ENCODE assay signal across 1 cellular context in the genomic region with DNA sequence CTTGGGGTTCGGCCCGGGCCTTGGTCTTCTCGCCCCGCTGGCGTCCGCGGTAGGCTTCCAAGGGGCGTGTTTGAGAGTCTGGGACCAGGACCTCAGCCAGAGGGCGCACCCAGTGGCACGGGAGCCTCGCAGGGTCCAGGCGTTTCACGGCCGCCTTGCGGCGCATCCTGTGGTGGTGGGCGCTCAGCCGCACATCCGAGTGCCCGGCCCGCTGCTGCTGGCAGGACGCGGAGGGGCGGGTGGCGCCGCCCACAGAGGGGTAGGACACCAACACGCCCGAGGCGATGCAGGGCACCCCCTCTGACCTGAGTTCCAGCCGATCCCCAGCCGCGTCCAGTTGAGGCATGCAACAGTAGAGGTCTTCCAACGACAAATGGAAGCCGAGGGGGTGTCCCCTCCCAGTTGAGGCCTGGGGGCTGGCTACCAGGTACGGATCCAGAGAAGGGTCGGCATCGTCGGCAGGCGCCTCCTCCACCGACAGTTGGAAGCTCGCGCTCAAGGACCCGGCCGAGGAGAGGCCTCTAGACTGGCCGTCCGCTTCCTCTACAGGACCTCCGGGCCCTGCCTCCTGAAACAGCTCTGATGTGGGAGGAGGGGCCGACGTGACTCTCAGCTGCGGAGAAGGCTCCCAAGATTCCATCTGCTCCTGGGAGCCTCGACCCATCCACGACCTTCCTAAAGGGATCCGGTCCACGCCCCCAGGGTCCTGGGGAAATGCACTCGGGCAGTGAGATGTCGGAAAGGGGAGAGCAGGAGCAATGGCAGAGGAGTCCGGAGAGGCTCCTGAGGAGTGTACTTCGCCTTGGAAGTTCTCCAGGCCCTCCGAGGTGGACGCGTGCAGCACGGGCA.
TF ChIP-seq lines count a peak whose summit lies in the region.

No MANE protein-coding gene starts in this region.

TF ChIP-seq in H1, 55 proteins besides CTCF, POLR2A, EP300 and RAD21:
- TF ChIP-seq BCL11A (IDR thresholded peaks at IDR 0.05; ENCODE audit: low read depth in 2 of 2, low read length in 2 of 2): no peak
- TF ChIP-seq EGR1 (IDR thresholded peaks at IDR 0.05; ENCODE audit: borderline replicate concordance, low read depth, low read length): no peak
- TF ChIP-seq NRF1 (IDR thresholded peaks at IDR 0.05; ENCODE audit: low read depth, low read length): no peak
- no peak for TF ChIP-seq SIX5 (IDR thresholded peaks at IDR 0.05; ENCODE audit: low read depth, low read length)
- no peak for TF ChIP-seq POLR2AphosphoS5 (IDR thresholded peaks at IDR 0.05; ENCODE audit: low read depth, low read length)
- TF ChIP-seq, protein P1, sequence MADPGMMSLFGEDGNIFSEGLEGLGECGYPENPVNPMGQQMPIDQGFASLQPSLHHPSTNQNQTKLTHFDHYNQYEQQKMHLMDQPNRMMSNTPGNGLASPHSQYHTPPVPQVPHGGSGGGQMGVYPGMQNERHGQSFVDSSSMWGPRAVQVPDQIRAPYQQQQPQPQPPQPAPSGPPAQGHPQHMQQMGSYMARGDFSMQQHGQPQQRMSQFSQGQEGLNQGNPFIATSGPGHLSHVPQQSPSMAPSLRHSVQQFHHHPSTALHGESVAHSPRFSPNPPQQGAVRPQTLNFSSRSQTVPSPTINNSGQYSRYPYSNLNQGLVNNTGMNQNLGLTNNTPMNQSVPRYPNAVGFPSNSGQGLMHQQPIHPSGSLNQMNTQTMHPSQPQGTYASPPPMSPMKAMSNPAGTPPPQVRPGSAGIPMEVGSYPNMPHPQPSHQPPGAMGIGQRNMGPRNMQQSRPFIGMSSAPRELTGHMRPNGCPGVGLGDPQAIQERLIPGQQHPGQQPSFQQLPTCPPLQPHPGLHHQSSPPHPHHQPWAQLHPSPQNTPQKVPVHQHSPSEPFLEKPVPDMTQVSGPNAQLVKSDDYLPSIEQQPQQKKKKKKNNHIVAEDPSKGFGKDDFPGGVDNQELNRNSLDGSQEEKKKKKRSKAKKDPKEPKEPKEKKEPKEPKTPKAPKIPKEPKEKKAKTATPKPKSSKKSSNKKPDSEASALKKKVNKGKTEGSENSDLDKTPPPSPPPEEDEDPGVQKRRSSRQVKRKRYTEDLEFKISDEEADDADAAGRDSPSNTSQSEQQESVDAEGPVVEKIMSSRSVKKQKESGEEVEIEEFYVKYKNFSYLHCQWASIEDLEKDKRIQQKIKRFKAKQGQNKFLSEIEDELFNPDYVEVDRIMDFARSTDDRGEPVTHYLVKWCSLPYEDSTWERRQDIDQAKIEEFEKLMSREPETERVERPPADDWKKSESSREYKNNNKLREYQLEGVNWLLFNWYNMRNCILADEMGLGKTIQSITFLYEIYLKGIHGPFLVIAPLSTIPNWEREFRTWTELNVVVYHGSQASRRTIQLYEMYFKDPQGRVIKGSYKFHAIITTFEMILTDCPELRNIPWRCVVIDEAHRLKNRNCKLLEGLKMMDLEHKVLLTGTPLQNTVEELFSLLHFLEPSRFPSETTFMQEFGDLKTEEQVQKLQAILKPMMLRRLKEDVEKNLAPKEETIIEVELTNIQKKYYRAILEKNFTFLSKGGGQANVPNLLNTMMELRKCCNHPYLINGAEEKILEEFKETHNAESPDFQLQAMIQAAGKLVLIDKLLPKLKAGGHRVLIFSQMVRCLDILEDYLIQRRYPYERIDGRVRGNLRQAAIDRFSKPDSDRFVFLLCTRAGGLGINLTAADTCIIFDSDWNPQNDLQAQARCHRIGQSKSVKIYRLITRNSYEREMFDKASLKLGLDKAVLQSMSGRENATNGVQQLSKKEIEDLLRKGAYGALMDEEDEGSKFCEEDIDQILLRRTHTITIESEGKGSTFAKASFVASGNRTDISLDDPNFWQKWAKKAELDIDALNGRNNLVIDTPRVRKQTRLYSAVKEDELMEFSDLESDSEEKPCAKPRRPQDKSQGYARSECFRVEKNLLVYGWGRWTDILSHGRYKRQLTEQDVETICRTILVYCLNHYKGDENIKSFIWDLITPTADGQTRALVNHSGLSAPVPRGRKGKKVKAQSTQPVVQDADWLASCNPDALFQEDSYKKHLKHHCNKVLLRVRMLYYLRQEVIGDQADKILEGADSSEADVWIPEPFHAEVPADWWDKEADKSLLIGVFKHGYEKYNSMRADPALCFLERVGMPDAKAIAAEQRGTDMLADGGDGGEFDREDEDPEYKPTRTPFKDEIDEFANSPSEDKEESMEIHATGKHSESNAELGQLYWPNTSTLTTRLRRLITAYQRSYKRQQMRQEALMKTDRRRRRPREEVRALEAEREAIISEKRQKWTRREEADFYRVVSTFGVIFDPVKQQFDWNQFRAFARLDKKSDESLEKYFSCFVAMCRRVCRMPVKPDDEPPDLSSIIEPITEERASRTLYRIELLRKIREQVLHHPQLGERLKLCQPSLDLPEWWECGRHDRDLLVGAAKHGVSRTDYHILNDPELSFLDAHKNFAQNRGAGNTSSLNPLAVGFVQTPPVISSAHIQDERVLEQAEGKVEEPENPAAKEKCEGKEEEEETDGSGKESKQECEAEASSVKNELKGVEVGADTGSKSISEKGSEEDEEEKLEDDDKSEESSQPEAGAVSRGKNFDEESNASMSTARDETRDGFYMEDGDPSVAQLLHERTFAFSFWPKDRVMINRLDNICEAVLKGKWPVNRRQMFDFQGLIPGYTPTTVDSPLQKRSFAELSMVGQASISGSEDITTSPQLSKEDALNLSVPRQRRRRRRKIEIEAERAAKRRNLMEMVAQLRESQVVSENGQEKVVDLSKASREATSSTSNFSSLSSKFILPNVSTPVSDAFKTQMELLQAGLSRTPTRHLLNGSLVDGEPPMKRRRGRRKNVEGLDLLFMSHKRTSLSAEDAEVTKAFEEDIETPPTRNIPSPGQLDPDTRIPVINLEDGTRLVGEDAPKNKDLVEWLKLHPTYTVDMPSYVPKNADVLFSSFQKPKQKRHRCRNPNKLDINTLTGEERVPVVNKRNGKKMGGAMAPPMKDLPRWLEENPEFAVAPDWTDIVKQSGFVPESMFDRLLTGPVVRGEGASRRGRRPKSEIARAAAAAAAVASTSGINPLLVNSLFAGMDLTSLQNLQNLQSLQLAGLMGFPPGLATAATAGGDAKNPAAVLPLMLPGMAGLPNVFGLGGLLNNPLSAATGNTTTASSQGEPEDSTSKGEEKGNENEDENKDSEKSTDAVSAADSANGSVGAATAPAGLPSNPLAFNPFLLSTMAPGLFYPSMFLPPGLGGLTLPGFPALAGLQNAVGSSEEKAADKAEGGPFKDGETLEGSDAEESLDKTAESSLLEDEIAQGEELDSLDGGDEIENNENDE (IDR thresholded peaks at IDR 0.05; ENCODE audit: insufficient replicate concordance, low read length): no peak
- no peak for TF ChIP-seq KDM5A (IDR thresholded peaks at IDR 0.05; ENCODE audit: low read length)
- TF ChIP-seq PHF8 (conservative IDR thresholded peaks at IDR 0.05; ENCODE audit: low read depth, low read length): no peak
- no peak for TF ChIP-seq CTBP2 (IDR thresholded peaks at IDR 0.05; ENCODE audit: borderline replicate concordance, insufficient read depth, insufficient read length, low read length)
- TF ChIP-seq NANOG (IDR thresholded peaks at IDR 0.05; ENCODE audit: insufficient read depth, low read depth, low read length, poor library complexity, severe bottlenecking): no peak
